ENCODE assay signal across 1 cellular context in the genomic region with DNA sequence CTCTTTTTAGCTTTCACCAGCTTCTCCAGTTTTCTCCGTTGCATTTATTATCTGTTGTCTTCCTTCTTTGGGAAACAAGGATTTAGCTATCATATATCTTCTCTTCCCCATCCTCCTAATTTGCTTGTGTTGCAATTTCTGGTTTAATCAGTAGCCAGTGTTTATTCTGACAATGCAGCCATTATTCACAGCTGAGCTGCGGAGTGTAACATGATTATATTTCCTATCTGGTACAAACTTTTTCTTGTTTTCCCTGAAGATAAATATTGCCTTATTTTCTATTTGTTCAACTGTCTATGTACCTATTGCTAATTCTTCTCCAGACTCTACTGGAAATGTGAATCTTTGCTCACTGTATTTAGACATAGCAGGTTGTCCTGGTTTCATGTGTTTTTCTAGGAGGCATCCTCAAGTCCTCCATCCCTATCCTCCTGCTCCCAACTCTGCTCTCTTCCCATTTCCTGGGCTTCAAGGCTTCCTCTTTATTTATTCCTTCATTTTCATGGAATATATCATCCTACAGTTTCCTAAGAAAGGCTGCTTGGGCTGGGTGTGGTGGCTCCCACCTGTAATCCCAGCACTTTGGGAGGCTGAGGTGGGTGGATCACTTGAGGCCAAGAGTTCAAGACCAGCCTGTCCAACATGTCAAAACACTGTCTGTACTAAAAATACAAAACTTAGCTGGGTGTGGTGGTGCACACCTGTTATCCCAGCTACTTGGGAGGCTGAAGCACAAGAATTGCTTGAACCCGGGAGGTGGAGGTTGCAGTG.
TF ChIP-seq lines count a peak whose summit lies in the region.

No MANE protein-coding gene starts in this region.

TF ChIP-seq in HepG2, 621 proteins besides CTCF, POLR2A, EP300 and RAD21 (continued from another document and continues in another):
- TF ChIP-seq, protein P1, sequence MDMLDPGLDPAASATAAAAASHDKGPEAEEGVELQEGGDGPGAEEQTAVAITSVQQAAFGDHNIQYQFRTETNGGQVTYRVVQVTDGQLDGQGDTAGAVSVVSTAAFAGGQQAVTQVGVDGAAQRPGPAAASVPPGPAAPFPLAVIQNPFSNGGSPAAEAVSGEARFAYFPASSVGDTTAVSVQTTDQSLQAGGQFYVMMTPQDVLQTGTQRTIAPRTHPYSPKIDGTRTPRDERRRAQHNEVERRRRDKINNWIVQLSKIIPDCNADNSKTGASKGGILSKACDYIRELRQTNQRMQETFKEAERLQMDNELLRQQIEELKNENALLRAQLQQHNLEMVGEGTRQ (IDR thresholded peaks at IDR 0.05; ENCODE audit: low read depth, low read length), result no peak
- TF ChIP-seq, protein P1 (CRISPR knock-in tag; IDR thresholded peaks at IDR 0.05; ENCODE audit: borderline replicate concordance), result no peak
- TF ChIP-seq POLR2G (IDR thresholded peaks at IDR 0.05; ENCODE audit: low read depth, low read length) (no peak), SOX13 (IDR thresholded peaks at IDR 0.05) (peak; percentile 84), SOX13 (CRISPR knock-in tag; conservative IDR thresholded peaks at IDR 0.05 in 1 of 2, IDR thresholded peaks at IDR 0.05 in 1 of 2) (peak in 1 of 2 experiments; percentile 98; a peak in 2 of 4 replicates), ZNF33B (CRISPR knock-in tag; IDR thresholded peaks at IDR 0.05) (no peak), ZNF7 (CRISPR knock-in tag; IDR thresholded peaks at IDR 0.05) (no peak), GZF1 (CRISPR knock-in tag; IDR thresholded peaks at IDR 0.05) (no peak), AGO2 (optimal IDR thresholded peaks at IDR 0.05; ENCODE audit: low read depth, low read length) (no peak), ZNF20 (CRISPR knock-in tag; IDR thresholded peaks at IDR 0.05) (no peak), ZNF350 (CRISPR knock-in tag; IDR thresholded peaks at IDR 0.05; ENCODE audit: borderline replicate concordance, low read depth) (no peak), CHD4 (IDR thresholded peaks at IDR 0.05; ENCODE audit: borderline replicate concordance, low read length) (peak; percentile 56; the same call in 1 of the 2 replicates), ZNF34 (CRISPR knock-in tag; IDR thresholded peaks at IDR 0.05; ENCODE audit: borderline replicate concordance) (no peak; the same call in 1 of the 2 replicates), CBX1 (IDR thresholded peaks at IDR 0.05; ENCODE audit: low read depth) (no peak), ZNF556 (CRISPR knock-in tag; IDR thresholded peaks at IDR 0.05; ENCODE audit: borderline replicate concordance) (peak; percentile 68; the same call in 1 of the 2 replicates), HNRNPLL (IDR thresholded peaks at IDR 0.05; ENCODE audit: low read depth, low read length, poor library complexity, severe bottlenecking) (no peak), YEATS4 (CRISPR knock-in tag; IDR thresholded peaks at IDR 0.05; ENCODE audit: borderline replicate concordance) (no peak), DPF2 (CRISPR knock-in tag; IDR thresholded peaks at IDR 0.05; ENCODE audit: borderline replicate concordance, low read depth) (peak; percentile 78; the same call in 1 of the 2 replicates), ZNF430 (CRISPR knock-in tag; IDR thresholded peaks at IDR 0.05) (no peak), ZNF263 (CRISPR knock-in tag; IDR thresholded peaks at IDR 0.05) (peak; percentile 73), ZNF660 (CRISPR knock-in tag; IDR thresholded peaks at IDR 0.05; ENCODE audit: borderline replicate concordance, low read depth) (no peak)
- TF ChIP-seq, protein P2, sequence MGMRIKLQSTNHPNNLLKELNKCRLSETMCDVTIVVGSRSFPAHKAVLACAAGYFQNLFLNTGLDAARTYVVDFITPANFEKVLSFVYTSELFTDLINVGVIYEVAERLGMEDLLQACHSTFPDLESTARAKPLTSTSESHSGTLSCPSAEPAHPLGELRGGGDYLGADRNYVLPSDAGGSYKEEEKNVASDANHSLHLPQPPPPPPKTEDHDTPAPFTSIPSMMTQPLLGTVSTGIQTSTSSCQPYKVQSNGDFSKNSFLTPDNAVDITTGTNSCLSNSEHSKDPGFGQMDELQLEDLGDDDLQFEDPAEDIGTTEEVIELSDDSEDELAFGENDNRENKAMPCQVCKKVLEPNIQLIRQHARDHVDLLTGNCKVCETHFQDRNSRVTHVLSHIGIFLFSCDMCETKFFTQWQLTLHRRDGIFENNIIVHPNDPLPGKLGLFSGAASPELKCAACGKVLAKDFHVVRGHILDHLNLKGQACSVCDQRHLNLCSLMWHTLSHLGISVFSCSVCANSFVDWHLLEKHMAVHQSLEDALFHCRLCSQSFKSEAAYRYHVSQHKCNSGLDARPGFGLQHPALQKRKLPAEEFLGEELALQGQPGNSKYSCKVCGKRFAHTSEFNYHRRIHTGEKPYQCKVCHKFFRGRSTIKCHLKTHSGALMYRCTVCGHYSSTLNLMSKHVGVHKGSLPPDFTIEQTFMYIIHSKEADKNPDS (CRISPR knock-in tag; IDR thresholded peaks at IDR 0.05), result no peak
- TF ChIP-seq, protein P3, sequence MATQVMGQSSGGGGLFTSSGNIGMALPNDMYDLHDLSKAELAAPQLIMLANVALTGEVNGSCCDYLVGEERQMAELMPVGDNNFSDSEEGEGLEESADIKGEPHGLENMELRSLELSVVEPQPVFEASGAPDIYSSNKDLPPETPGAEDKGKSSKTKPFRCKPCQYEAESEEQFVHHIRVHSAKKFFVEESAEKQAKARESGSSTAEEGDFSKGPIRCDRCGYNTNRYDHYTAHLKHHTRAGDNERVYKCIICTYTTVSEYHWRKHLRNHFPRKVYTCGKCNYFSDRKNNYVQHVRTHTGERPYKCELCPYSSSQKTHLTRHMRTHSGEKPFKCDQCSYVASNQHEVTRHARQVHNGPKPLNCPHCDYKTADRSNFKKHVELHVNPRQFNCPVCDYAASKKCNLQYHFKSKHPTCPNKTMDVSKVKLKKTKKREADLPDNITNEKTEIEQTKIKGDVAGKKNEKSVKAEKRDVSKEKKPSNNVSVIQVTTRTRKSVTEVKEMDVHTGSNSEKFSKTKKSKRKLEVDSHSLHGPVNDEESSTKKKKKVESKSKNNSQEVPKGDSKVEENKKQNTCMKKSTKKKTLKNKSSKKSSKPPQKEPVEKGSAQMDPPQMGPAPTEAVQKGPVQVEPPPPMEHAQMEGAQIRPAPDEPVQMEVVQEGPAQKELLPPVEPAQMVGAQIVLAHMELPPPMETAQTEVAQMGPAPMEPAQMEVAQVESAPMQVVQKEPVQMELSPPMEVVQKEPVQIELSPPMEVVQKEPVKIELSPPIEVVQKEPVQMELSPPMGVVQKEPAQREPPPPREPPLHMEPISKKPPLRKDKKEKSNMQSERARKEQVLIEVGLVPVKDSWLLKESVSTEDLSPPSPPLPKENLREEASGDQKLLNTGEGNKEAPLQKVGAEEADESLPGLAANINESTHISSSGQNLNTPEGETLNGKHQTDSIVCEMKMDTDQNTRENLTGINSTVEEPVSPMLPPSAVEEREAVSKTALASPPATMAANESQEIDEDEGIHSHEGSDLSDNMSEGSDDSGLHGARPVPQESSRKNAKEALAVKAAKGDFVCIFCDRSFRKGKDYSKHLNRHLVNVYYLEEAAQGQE (IDR thresholded peaks at IDR 0.05; ENCODE audit: borderline replicate concordance in 1 of 2, low read depth in 1 of 2, low read length in 2 of 2), result 0 out of 4 replicates have a peak, but pooled peaks of 1 of the 2 experiments have one; percentile 50
- TF ChIP-seq, protein P4, sequence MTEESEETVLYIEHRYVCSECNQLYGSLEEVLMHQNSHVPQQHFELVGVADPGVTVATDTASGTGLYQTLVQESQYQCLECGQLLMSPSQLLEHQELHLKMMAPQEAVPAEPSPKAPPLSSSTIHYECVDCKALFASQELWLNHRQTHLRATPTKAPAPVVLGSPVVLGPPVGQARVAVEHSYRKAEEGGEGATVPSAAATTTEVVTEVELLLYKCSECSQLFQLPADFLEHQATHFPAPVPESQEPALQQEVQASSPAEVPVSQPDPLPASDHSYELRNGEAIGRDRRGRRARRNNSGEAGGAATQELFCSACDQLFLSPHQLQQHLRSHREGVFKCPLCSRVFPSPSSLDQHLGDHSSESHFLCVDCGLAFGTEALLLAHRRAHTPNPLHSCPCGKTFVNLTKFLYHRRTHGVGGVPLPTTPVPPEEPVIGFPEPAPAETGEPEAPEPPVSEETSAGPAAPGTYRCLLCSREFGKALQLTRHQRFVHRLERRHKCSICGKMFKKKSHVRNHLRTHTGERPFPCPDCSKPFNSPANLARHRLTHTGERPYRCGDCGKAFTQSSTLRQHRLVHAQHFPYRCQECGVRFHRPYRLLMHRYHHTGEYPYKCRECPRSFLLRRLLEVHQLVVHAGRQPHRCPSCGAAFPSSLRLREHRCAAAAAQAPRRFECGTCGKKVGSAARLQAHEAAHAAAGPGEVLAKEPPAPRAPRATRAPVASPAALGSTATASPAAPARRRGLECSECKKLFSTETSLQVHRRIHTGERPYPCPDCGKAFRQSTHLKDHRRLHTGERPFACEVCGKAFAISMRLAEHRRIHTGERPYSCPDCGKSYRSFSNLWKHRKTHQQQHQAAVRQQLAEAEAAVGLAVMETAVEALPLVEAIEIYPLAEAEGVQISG (CRISPR knock-in tag; IDR thresholded peaks at IDR 0.05), result no peak
- TF ChIP-seq, protein P5, sequence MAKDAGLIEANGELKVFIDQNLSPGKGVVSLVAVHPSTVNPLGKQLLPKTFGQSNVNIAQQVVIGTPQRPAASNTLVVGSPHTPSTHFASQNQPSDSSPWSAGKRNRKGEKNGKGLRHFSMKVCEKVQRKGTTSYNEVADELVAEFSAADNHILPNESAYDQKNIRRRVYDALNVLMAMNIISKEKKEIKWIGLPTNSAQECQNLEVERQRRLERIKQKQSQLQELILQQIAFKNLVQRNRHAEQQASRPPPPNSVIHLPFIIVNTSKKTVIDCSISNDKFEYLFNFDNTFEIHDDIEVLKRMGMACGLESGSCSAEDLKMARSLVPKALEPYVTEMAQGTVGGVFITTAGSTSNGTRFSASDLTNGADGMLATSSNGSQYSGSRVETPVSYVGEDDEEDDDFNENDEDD (CRISPR knock-in tag; IDR thresholded peaks at IDR 0.05; ENCODE audit: borderline replicate concordance), result no peak
- TF ChIP-seq, protein P6, sequence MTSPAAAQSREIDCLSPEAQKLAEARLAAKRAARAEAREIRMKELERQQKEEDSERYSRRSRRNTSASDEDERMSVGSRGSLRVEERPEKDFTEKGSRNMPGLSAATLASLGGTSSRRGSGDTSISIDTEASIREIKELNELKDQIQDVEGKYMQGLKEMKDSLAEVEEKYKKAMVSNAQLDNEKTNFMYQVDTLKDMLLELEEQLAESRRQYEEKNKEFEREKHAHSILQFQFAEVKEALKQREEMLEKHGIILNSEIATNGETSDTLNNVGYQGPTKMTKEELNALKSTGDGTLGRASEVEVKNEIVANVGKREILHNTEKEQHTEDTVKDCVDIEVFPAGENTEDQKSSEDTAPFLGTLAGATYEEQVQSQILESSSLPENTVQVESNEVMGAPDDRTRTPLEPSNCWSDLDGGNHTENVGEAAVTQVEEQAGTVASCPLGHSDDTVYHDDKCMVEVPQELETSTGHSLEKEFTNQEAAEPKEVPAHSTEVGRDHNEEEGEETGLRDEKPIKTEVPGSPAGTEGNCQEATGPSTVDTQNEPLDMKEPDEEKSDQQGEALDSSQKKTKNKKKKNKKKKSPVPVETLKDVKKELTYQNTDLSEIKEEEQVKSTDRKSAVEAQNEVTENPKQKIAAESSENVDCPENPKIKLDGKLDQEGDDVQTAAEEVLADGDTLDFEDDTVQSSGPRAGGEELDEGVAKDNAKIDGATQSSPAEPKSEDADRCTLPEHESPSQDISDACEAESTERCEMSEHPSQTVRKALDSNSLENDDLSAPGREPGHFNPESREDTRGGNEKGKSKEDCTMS (CRISPR knock-in tag; conservative IDR thresholded peaks at IDR 0.05), result no peak
- TF ChIP-seq, protein P7, sequence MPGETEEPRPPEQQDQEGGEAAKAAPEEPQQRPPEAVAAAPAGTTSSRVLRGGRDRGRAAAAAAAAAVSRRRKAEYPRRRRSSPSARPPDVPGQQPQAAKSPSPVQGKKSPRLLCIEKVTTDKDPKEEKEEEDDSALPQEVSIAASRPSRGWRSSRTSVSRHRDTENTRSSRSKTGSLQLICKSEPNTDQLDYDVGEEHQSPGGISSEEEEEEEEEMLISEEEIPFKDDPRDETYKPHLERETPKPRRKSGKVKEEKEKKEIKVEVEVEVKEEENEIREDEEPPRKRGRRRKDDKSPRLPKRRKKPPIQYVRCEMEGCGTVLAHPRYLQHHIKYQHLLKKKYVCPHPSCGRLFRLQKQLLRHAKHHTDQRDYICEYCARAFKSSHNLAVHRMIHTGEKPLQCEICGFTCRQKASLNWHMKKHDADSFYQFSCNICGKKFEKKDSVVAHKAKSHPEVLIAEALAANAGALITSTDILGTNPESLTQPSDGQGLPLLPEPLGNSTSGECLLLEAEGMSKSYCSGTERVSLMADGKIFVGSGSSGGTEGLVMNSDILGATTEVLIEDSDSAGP (CRISPR knock-in tag; IDR thresholded peaks at IDR 0.05; ENCODE audit: borderline replicate concordance), result no peak
- TF ChIP-seq, protein P8, sequence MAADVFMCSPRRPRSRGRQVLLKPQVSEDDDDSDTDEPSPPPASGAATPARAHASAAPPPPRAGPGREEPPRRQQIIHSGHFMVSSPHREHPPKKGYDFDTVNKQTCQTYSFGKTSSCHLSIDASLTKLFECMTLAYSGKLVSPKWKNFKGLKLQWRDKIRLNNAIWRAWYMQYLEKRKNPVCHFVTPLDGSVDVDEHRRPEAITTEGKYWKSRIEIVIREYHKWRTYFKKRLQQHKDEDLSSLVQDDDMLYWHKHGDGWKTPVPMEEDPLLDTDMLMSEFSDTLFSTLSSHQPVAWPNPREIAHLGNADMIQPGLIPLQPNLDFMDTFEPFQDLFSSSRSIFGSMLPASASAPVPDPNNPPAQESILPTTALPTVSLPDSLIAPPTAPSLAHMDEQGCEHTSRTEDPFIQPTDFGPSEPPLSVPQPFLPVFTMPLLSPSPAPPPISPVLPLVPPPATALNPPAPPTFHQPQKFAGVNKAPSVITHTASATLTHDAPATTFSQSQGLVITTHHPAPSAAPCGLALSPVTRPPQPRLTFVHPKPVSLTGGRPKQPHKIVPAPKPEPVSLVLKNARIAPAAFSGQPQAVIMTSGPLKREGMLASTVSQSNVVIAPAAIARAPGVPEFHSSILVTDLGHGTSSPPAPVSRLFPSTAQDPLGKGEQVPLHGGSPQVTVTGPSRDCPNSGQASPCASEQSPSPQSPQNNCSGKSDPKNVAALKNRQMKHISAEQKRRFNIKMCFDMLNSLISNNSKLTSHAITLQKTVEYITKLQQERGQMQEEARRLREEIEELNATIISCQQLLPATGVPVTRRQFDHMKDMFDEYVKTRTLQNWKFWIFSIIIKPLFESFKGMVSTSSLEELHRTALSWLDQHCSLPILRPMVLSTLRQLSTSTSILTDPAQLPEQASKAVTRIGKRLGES (CRISPR knock-in tag; IDR thresholded peaks at IDR 0.05; ENCODE audit: borderline replicate concordance), result no peak
